In genomic region chr7:29642494-29643155, GRCh38 we compare ENCODE assay signal across 19 cellular contexts.
DNase-seq lines count a peak whose midpoint lies in the region; ATAC-seq, FAIRE-seq and TF ChIP-seq lines count a peak whose summit lies in the region.
"Had no signal": no experiment of that assay in that cellular context is flagged by ENCODE, and none has a peak within 500 bp of the region (broad histone marks: within the 10 kb centered on the region; RNA-seq: fewer than 3 reads in every experiment).

No MANE protein-coding gene starts in this region.

- no peaks in the 10 kb centered on the region for H3K36me3 Mint-ChIP-seq in activated CD4-positive, alpha-beta T cell treated with anti-CD3 and anti-CD28 coated beads, Interleukin-2, amount 10 ng/mL, durations not matched to agents 24 days and 14 days (ENCODE audit: low read depth)
- no peaks in the 10 kb centered on the region for H3K36me3 Mint-ChIP-seq in activated CD4-positive, alpha-beta T cell treated with anti-CD3 and anti-CD28 coated beads for 36 hours (ENCODE audit: low read depth)
- H3K36me3 Mint-ChIP-seq in astrocyte (ENCODE audit: low read depth, unreplicated experiment): peaks cover 6% of the 10 kb centered on the region
- H3K36me3 Mint-ChIP-seq: CD4-positive, alpha-beta memory T cell had no signal

- no peak overlapping the region for H3K4me3 Mint-ChIP-seq in activated CD4-positive, alpha-beta T cell treated with anti-CD3 and anti-CD28 coated beads, Interleukin-2, amount 10 ng/mL, durations not matched to agents 24 days and 14 days
- H3K4me3 Mint-ChIP-seq in activated CD4-positive, alpha-beta T cell treated with anti-CD3 and anti-CD28 coated beads for 36 hours: no peak overlapping the region
- no peak overlapping the region for H3K4me3 Mint-ChIP-seq in astrocyte (ENCODE audit: unreplicated experiment)
- H3K4me3 Mint-ChIP-seq: CD4-positive, alpha-beta memory T cell had no signal

- intact Hi-C loops in activated CD4-positive, alpha-beta T cell treated with anti-CD3 and anti-CD28 coated beads, Interleukin-2, amount 10 ng/mL, durations not matched to agents 24 days and 14 days (cut with micrococcal nuclease): no loop called here
- intact Hi-C loops in activated CD4-positive, alpha-beta T cell treated with anti-CD3 and anti-CD28 coated beads for 36 hours (cut with DNase I, micrococcal nuclease): no loop called here
- intact Hi-C loops in PC-9 (cut with micrococcal nuclease; ENCODE audit: unreplicated experiment): no loop called here

- H3K27me3 Mint-ChIP-seq in activated CD4-positive, alpha-beta T cell treated with anti-CD3 and anti-CD28 coated beads, Interleukin-2, amount 10 ng/mL, durations not matched to agents 24 days and 14 days: no peaks in the 10 kb centered on the region
- no peaks in the 10 kb centered on the region for H3K27me3 Mint-ChIP-seq in activated CD4-positive, alpha-beta T cell treated with anti-CD3 and anti-CD28 coated beads for 36 hours
- no peaks in the 10 kb centered on the region for H3K27me3 Mint-ChIP-seq in astrocyte (ENCODE audit: low read depth, unreplicated experiment)

- TF ChIP-seq CTCF in astrocyte (IDR thresholded peaks at IDR 0.05; ENCODE audit: insufficient read depth, low read depth, low read length) (no peak), fibroblast of villous mesenchyme (IDR thresholded peaks at IDR 0.05; ENCODE audit: insufficient read depth, low read depth, low read length) (no peak), PC-9 (conservative IDR thresholded peaks at IDR 0.05) (no peak)

- H3K27ac Mint-ChIP-seq in activated CD4-positive, alpha-beta T cell treated with anti-CD3 and anti-CD28 coated beads, Interleukin-2, amount 10 ng/mL, durations not matched to agents 24 days and 14 days: no peak overlapping the region
- H3K27ac Mint-ChIP-seq in activated CD4-positive, alpha-beta T cell treated with anti-CD3 and anti-CD28 coated beads for 36 hours: no peak overlapping the region
- H3K27ac Mint-ChIP-seq in astrocyte (ENCODE audit: unreplicated experiment): no peak overlapping the region
- H3K27ac Mint-ChIP-seq: CD4-positive, alpha-beta memory T cell had no signal

- H2AFZ ChIP-seq in astrocyte (ENCODE audit: low read depth, low read length): no peak overlapping the region
- no peak overlapping the region for H2AFZ ChIP-seq in PC-9

- H3K79me2 ChIP-seq in astrocyte (ENCODE audit: insufficient read depth, low read length) (no peaks in the 10 kb centered on the region), PC-9 (ENCODE audit: low read depth) (no peaks in the 10 kb centered on the region)

- H3K9ac ChIP-seq in astrocyte (ENCODE audit: low read length): no peak overlapping the region

- DNase-seq in activated CD4-positive, alpha-beta T cell treated with anti-CD3 and anti-CD28 coated beads, Interleukin-2, amount 10 ng/mL, durations not matched to agents 24 days and 14 days: peak; percentile 29
- DNase-seq in activated CD4-positive, alpha-beta T cell treated with anti-CD3 and anti-CD28 coated beads for 36 hours: no peak
- DNase-seq in astrocyte (ENCODE audit: low read depth): peak; percentile 36
- peak; percentile 79 for DNase-seq in fibroblast of villous mesenchyme (ENCODE audit: low read depth)
- DNase-seq in cerebellar cortex (ENCODE audit: low spot score): no peak
- no peak for DNase-seq in left lobe of liver (ENCODE audit: low spot score)
- DNase-seq in PC-9: no peak
- DNase-seq: 8988T; CD4-positive, alpha-beta memory T cell; DMS79 treated with DMSO at 0.1 percent for 48 hours; H7; MV-4-11; NCI-H1417; NCI-H1930; NCI-H2171; NCI-H446; NK-92 treated with Interleukin-12 subunit alpha and Interleukin-12 subunit beta, amount 100 ng/mL, for 24 hours had no signal

- no TSS peak for BruUV-seq in PC-9 (replicated peaks; lab: Mats Ljungman, UMichigan)

- no peak overlapping the region for H3K4me3 ChIP-seq in astrocyte (ENCODE audit: insufficient read depth, low read depth, low read length)
- no peak overlapping the region for H3K4me3 ChIP-seq in fibroblast of villous mesenchyme (ENCODE audit: low read depth, low read length)
- no peak overlapping the region for H3K4me3 ChIP-seq in PC-9
- H3K4me3 ChIP-seq: SJSA1 had no signal

- H3K4me1 Mint-ChIP-seq in activated CD4-positive, alpha-beta T cell treated with anti-CD3 and anti-CD28 coated beads, Interleukin-2, amount 10 ng/mL, durations not matched to agents 24 days and 14 days: no peaks in the 10 kb centered on the region
- no peaks in the 10 kb centered on the region for H3K4me1 Mint-ChIP-seq in activated CD4-positive, alpha-beta T cell treated with anti-CD3 and anti-CD28 coated beads for 36 hours
- H3K4me1 Mint-ChIP-seq in astrocyte (ENCODE audit: low read depth, unreplicated experiment): peaks cover 28% of the 10 kb centered on the region

- no peak for ATAC-seq in activated CD4-positive, alpha-beta T cell treated with anti-CD3 and anti-CD28 coated beads for 36 hours
- no peak for ATAC-seq in left lobe of liver
- no peak for ATAC-seq in GM21390 (IDR thresholded peaks at IDR 0.05; ENCODE audit: unreplicated experiment)

- H4K20me1 ChIP-seq in astrocyte (ENCODE audit: insufficient read depth, low read length): no peaks in the 10 kb centered on the region
- H4K20me1 ChIP-seq in PC-9 (ENCODE audit: insufficient read depth): no peaks in the 10 kb centered on the region; the same call in 1 of the 2 replicates

- POLR2A ChIA-PET in activated CD4-positive, alpha-beta T cell treated with anti-CD3 and anti-CD28 coated beads for 36 hours (lab: Charles Lee): no interaction called here
- POLR2A ChIA-PET in PC-9 (lab: Charles Lee; ENCODE audit: unreplicated experiment): no interaction called here

- H3K36me3 ChIP-seq in astrocyte (ENCODE audit: insufficient read depth, low read length) (no peaks in the 10 kb centered on the region), PC-9 (ENCODE audit: low read depth) (no peaks in the 10 kb centered on the region)
- H3K36me3 ChIP-seq: SJSA1 had no signal

- CTCF ChIA-PET in activated CD4-positive, alpha-beta T cell treated with anti-CD3 and anti-CD28 coated beads for 36 hours (lab: Charles Lee): no interaction called here
- CTCF ChIA-PET in PC-9 (lab: Charles Lee): interaction anchor here (0.7 kb wide), 1 partner anchor 416 kb away, joined by 3 read pairs; no protein-coding TSS in a partner anchor

- no peak overlapping the region for H3K27ac ChIP-seq in astrocyte (ENCODE audit: low read depth, low read length)
- no peak overlapping the region for H3K27ac ChIP-seq in PC-9
- H3K27ac ChIP-seq: SJSA1 had no signal

- no peaks in the 10 kb centered on the region for H3K9me3 Mint-ChIP-seq in activated CD4-positive, alpha-beta T cell treated with anti-CD3 and anti-CD28 coated beads, Interleukin-2, amount 10 ng/mL, durations not matched to agents 24 days and 14 days
- no peaks in the 10 kb centered on the region for H3K9me3 Mint-ChIP-seq in activated CD4-positive, alpha-beta T cell treated with anti-CD3 and anti-CD28 coated beads for 36 hours (ENCODE audit: low read depth)
- H3K9me3 Mint-ChIP-seq in astrocyte (ENCODE audit: unreplicated experiment): no peaks in the 10 kb centered on the region
- H3K9me3 Mint-ChIP-seq: CD4-positive, alpha-beta memory T cell had no signal

- no peak for FAIRE-seq in astrocyte (lab: Jason Lieb, UNC)

- H3K27me3 ChIP-seq in astrocyte (ENCODE audit: insufficient read depth, low read length): no peaks in the 10 kb centered on the region
- no peaks in the 10 kb centered on the region for H3K27me3 ChIP-seq in PC-9 (ENCODE audit: insufficient read depth, low read depth)
- H3K27me3 ChIP-seq: SJSA1 had no signal

- no peaks in the 10 kb centered on the region for H3K9me2 ChIP-seq in PC-9 (ENCODE audit: insufficient read depth)

- 0 out of 2 replicates have a peak, but pooled peaks cover 3% of the 10 kb centered on the region for H3F3A ChIP-seq in PC-9 (ENCODE audit: insufficient read depth, low read depth)

- no peaks in the 10 kb centered on the region for H3K9me3 ChIP-seq in astrocyte (ENCODE audit: insufficient read depth, low read depth, low read length)
- H3K9me3 ChIP-seq in PC-9 (ENCODE audit: insufficient read depth, low read depth): no peaks in the 10 kb centered on the region
- H3K9me3 ChIP-seq: SJSA1 had no signal

- H3K4me1 ChIP-seq in astrocyte (ENCODE audit: insufficient read depth, low read length): peaks cover 9% of the 10 kb centered on the region
- no peaks in the 10 kb centered on the region for H3K4me1 ChIP-seq in PC-9 (replicated peaks; ENCODE audit: insufficient read depth)

- H3K4me2 ChIP-seq in astrocyte (ENCODE audit: low read length) (peak overlapping the region; percentile 18), PC-9 (no peak overlapping the region)

Comparison
In these comparisons a context has a peak if more than half of its experiments do, and no peak if none do; other contexts are left out.
1. DNase-seq: peak in activated CD4-positive, alpha-beta T cell treated with anti-CD3 and anti-CD28 coated beads, Interleukin-2, amount 10 ng/mL, durations not matched to agents 24 days and 14 days (single experiment), astrocyte (single experiment) and fibroblast of villous mesenchyme (single experiment); none in activated CD4-positive, alpha-beta T cell treated with anti-CD3 and anti-CD28 coated beads for 36 hours (single experiment), cerebellar cortex (single experiment), left lobe of liver (single experiment) and PC-9 (0 of 2).